ENCODE assay signal across 15 cellular contexts in the genomic region with DNA sequence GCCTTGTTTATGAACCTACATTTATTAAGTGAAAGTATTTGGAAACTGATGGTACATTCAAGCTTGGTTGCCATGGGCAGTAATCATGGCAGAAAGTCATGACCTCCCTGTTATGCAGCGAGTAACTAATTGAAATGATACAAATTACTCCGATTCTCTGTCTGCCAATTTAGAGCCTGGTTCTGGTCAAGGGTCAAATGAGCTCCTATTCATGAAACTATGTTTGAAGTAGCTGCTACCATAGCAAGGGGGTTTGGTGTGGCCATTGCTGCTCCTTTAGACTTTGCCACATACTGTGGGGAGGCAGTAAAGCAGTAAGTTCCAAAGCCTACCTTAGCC.
DNase-seq lines count a peak whose midpoint lies in the region; ATAC-seq and TF ChIP-seq lines count a peak whose summit lies in the region.
"Had no signal": no experiment of that assay in that cellular context is flagged by ENCODE, and none has a peak within 500 bp of the region (broad histone marks: within the 10 kb centered on the region; RNA-seq: fewer than 3 reads in every experiment).

No MANE protein-coding gene starts in this region.

- H3K36me3 Mint-ChIP-seq in neural crest cell (ENCODE audit: low read depth) = no peaks in the 10 kb centered on the region
- peaks cover 2% of the 10 kb centered on the region for H3K36me3 Mint-ChIP-seq in chondrocyte (ENCODE audit: low read depth)

- H3K9me3 Mint-ChIP-seq in neural crest cell (no peaks in the 10 kb centered on the region), chondrocyte (ENCODE audit: low read depth) (no peaks in the 10 kb centered on the region)

- intact Hi-C loops in Right ventricle myocardium superior (cut with DNase I) = no loop called here

- DNase-seq in caudate nucleus (lab: John Stamatoyannopoulos, UW) (peak in 5 of 61 donors; percentile 1 to 24 (median 4)), left kidney (ENCODE audit: low read depth, low spot score) (peak; percentile 5), neural crest cell (ENCODE audit: low read depth, low spot score) (no peak), substantia nigra (lab: John Stamatoyannopoulos, UW) (peak in 4 of 49 donors; percentile 2 to 24 (median 6)), chondrocyte (ENCODE audit: low spot score) (no peak), Right ventricle myocardium superior (no peak), UCSD-AML1 (lab: John Stamatoyannopoulos, UW; ENCODE audit: unreplicated experiment) (no peak), NCI-H1694 (lab: John Stamatoyannopoulos, UW) (no peak)
- DNase-seq: COR-L47, HCEC 1CT, NCI-H187 treated with DMSO at 0.1 percent for 48 hours, NCI-H748 treated with DMSO at 0.1 percent for 48 hours, RPMI8226 had no signal

- H3K27ac Mint-ChIP-seq in neural crest cell (ENCODE audit: unreplicated experiment) = peak overlapping the region; percentile 45
- H3K27ac Mint-ChIP-seq in chondrocyte (ENCODE audit: unreplicated experiment) = no peak overlapping the region

- H3K27me3 Mint-ChIP-seq in neural crest cell (ENCODE audit: low read depth) (peaks cover 89% of the 10 kb centered on the region), chondrocyte (ENCODE audit: low read depth) (peaks cover 2% of the 10 kb centered on the region)

- H3K4me1 Mint-ChIP-seq in neural crest cell (peaks cover 67% of the 10 kb centered on the region), chondrocyte (ENCODE audit: low read depth) (peaks cover 6% of the 10 kb centered on the region)

- TF ChIP-seq CTCF in neural crest cell (conservative IDR thresholded peaks at IDR 0.05) (no peak), chondrocyte (IDR thresholded peaks at IDR 0.05) (no peak)

- H3K27ac ChIP-seq in caudate nucleus (ENCODE audit: low read depth, low read length) (peak overlapping the region; percentile 74), substantia nigra (ENCODE audit: low read depth, low read length, poor library complexity, severe bottlenecking) (peak overlapping the region; percentile 58)
- H3K27ac ChIP-seq: A549, C4-2B had no signal

- ATAC-seq in Right ventricle myocardium superior (ENCODE audit: poor library complexity) = no peak
- ATAC-seq: A549 had no signal

- H3K4me3 Mint-ChIP-seq in neural crest cell = peak overlapping the region; percentile 33
- H3K4me3 Mint-ChIP-seq in chondrocyte (ENCODE audit: unreplicated experiment) = no peak overlapping the region
